27 cellular contexts compared by ENCODE assay signal in the genomic region with DNA sequence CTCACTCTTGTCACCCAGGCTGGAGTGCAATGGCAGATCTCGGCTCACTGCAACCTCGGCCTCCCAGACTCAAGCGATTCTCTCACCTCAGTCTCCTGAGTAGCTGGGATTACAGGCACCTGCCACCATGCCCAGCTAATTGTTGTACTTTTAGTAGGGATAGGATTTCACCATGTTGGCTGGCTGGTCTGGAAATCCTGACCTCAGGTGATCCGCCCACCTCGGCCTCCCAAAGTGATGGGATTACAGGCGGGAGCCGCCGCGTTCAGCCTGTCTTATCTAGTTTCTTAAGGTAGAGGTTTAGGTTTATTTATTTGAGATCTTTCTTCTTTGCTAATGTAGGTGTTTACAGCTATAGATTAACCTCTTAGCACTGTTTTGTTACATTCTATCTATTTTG.
"Had no signal": no experiment of that assay in that cellular context is flagged by ENCODE, and none has a peak within 500 bp of the region (broad histone marks: within the 10 kb centered on the region; RNA-seq: fewer than 3 reads in every experiment).

No MANE protein-coding gene starts in this region.

- H3K27me3 Mint-ChIP-seq: stimulated activated naive B cell treated with anti-CD40 and anti-IgM and Interleukin-4, amounts not matched to agents 10 μg/mL and 1 μg/mL and 100 μg/mL, for 72 hours; stimulated activated naive CD8-positive, alpha-beta T cell treated with anti-CD3 and anti-CD28 coated beads, Interleukin-15, Interleukin-2, amounts not matched to agents 100 ng/mL and 50 ng/mL, for 24 hours had no signal

- H3K4me1 ChIP-seq: neural progenitor cell, parathyroid adenoma, psoas muscle, right lobe of liver, sigmoid colon, stomach, thyroid gland, tibial nerve, upper lobe of left lung, vagina had no signal

- H3K27ac ChIP-seq: neural progenitor cell, ovary, parathyroid adenoma, psoas muscle, right lobe of liver, sigmoid colon, stomach, thoracic aorta, thyroid gland, tibial nerve, upper lobe of left lung, vagina had no signal

- FAIRE-seq: small intestine, urothelium cell line had no signal

- H3K36me3 ChIP-seq: neural progenitor cell, ovary, right lobe of liver, sigmoid colon, stomach, thoracic aorta, thyroid gland, tibial nerve, upper lobe of left lung, vagina had no signal

- H3K9ac ChIP-seq: neural progenitor cell, parathyroid adenoma had no signal

- H3K9me3 ChIP-seq: ovary, psoas muscle, right lobe of liver, sigmoid colon, stomach, thoracic aorta, thyroid gland, tibial nerve, upper lobe of left lung, vagina had no signal

- H3K4me3 Mint-ChIP-seq: natural killer cell; nephron; neural progenitor cell; stimulated activated effector memory CD8-positive, alpha-beta T cell treated with anti-CD3 and anti-CD28 coated beads, Interleukin-12 subunit alpha, Interleukin-12 subunit beta, amount 100 ng/mL, for 72 hours; stimulated activated naive B cell treated with anti-CD40 and anti-IgM and Interleukin-4, amounts not matched to agents 10 μg/mL and 1 μg/mL and 100 μg/mL, for 72 hours; stimulated activated naive CD8-positive, alpha-beta T cell treated with anti-CD3 and anti-CD28 coated beads, Interleukin-15, Interleukin-2, amounts not matched to agents 100 ng/mL and 50 ng/mL, for 24 hours had no signal

- DNase-seq: natural killer cell; occipital lobe; ovary; psoas muscle; right cardiac atrium; right lobe of liver; sigmoid colon; small intestine; stimulated activated CD4-positive, alpha-beta T cell treated with anti-CD3 and anti-CD28 coated beads, Interleukin-15, amount 100 ng/mL, for 24 hours; stimulated activated CD4-positive, alpha-beta T cell treated with anti-CD3 and anti-CD28 coated beads, Interleukin-2, amount 100 ng/mL, for 24 hours; stimulated activated CD4-positive, alpha-beta T cell treated with anti-CD3 and anti-CD28 coated beads, Interleukin-2, amount 100 ng/mL, for 48 hours; stimulated activated CD4-positive, alpha-beta T cell treated with anti-CD3 and anti-CD28 coated beads, Interleukin-4, amount 100 ng/mL, for 24 hours; stimulated activated naive B cell treated with anti-CD40 and anti-IgM and Interleukin-4, amounts not matched to agents 10 μg/mL and 1 μg/mL and 100 μg/mL, for 72 hours; stimulated activated naive CD4-positive, alpha-beta T cell treated with Interleukin-2 at 50 U/mL for 16 hours; stomach; thyroid gland; trophoblast cell; upper lobe of left lung had no signal

- H3K4me1 Mint-ChIP-seq: natural killer cell; nephron; neural progenitor cell; stimulated activated effector memory CD8-positive, alpha-beta T cell treated with anti-CD3 and anti-CD28 coated beads, Interleukin-12 subunit alpha, Interleukin-12 subunit beta, amount 100 ng/mL, for 72 hours; stimulated activated naive B cell treated with anti-CD40 and anti-IgM and Interleukin-4, amounts not matched to agents 10 μg/mL and 1 μg/mL and 100 μg/mL, for 72 hours had no signal

- ATAC-seq: natural killer cell; psoas muscle; right cardiac atrium; right lobe of liver; stimulated activated effector memory CD8-positive, alpha-beta T cell treated with anti-CD3 and anti-CD28 coated beads, Interleukin-12 subunit alpha, Interleukin-12 subunit beta, amount 100 ng/mL, for 72 hours; stimulated activated naive B cell treated with anti-CD40 and anti-IgM and Interleukin-4, amounts not matched to agents 10 μg/mL and 1 μg/mL and 100 μg/mL, for 72 hours had no signal

- H3K36me3 Mint-ChIP-seq: neural progenitor cell; stimulated activated effector memory CD8-positive, alpha-beta T cell treated with anti-CD3 and anti-CD28 coated beads, Interleukin-12 subunit alpha, Interleukin-12 subunit beta, amount 100 ng/mL, for 72 hours; stimulated activated naive B cell treated with anti-CD40 and anti-IgM and Interleukin-4, amounts not matched to agents 10 μg/mL and 1 μg/mL and 100 μg/mL, for 72 hours had no signal

- H3K4me3 ChIP-seq: neural progenitor cell, ovary, psoas muscle, right lobe of liver, sigmoid colon, stomach, thoracic aorta, thyroid gland, tibial nerve, upper lobe of left lung, vagina had no signal

- H3K27me3 ChIP-seq: neural progenitor cell, ovary, right lobe of liver, sigmoid colon, stomach, thyroid gland, tibial nerve, upper lobe of left lung, vagina had no signal

- H3K27ac Mint-ChIP-seq: natural killer cell; nephron; neural progenitor cell; stimulated activated effector memory CD8-positive, alpha-beta T cell treated with anti-CD3 and anti-CD28 coated beads, Interleukin-12 subunit alpha, Interleukin-12 subunit beta, amount 100 ng/mL, for 72 hours; stimulated activated naive B cell treated with anti-CD40 and anti-IgM and Interleukin-4, amounts not matched to agents 10 μg/mL and 1 μg/mL and 100 μg/mL, for 72 hours; stimulated activated naive CD8-positive, alpha-beta T cell treated with anti-CD3 and anti-CD28 coated beads, Interleukin-15, Interleukin-2, amounts not matched to agents 100 ng/mL and 50 ng/mL, for 24 hours had no signal

- H3K9me3 Mint-ChIP-seq: nephron; neural progenitor cell; stimulated activated naive CD8-positive, alpha-beta T cell treated with anti-CD3 and anti-CD28 coated beads, Interleukin-15, Interleukin-2, amounts not matched to agents 100 ng/mL and 50 ng/mL, for 24 hours had no signal
